17 cellular contexts compared by ENCODE assay signal in the genomic region with DNA sequence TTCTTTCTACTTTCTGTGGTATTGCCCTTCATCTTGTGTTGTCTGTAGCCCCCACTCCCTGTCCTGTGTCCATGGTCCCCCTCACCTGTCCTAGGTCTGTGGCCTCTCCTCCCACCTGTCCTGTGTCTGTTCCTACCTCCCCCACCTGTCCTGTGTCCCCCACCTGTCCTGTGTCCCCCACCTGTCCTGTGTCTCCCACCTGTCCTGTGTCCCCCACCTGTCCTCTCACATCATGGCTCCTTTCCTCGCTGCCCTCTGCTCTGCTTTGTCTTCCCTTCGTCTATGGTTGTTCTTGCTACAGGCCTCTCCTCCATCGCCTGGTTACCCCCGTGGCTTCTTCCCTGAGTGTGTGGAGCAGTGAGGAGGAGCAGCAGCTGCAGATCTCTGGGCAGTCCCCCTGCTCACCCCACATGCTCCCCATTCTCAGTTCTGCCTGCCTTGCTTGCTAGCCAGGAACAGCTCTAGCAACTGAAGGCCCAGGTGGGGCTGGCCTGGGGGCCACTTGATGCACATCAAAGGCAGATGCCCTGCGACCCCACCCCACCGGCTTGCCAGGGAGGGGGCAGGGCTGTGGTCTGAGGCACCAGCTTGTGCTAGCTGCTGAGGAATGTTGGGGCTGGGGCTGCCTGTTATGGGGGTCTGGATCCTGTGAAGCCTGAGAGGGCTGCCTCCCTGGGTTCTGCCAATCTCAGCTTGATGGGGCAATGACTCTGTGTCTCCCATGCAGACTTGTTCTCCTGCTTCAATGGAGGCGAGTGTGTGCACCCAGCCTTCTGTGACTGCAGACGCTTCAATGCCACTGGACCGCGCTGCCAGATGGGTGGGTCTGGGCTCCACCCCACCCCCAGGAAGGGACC. TPM values are rescaled to one million over a fixed set of nuclear protein-coding genes. Genes with fewer than 3 reads are reported as not detected.
"Had no signal": no experiment of that assay in that cellular context is flagged by ENCODE, and none has a peak within 500 bp of the region (broad histone marks: within the 10 kb centered on the region; RNA-seq: fewer than 3 reads in every experiment).

No MANE protein-coding gene starts in this region.

- H3K27ac ChIP-seq: esophagus muscularis mucosa, foreskin keratinocyte, heart left ventricle, right atrium auricular region, suprapubic skin had no signal

- H3K27me3 ChIP-seq: right atrium auricular region had no signal

- H3K9me3 ChIP-seq: esophagus muscularis mucosa, heart left ventricle, right atrium auricular region, suprapubic skin had no signal

- ATAC-seq: foreskin keratinocyte, left ventricle myocardium superior, SK-N-SH treated with all-trans-retinoic acid at 6 μM for 48 hours, WTC11 had no signal

- H3K36me3 ChIP-seq: esophagus muscularis mucosa, heart left ventricle, right atrium auricular region, suprapubic skin had no signal

- H3K4me3 ChIP-seq: esophagus muscularis mucosa, heart left ventricle, right atrium auricular region, suprapubic skin had no signal

- H3K4me1 ChIP-seq: esophagus muscularis mucosa, foreskin keratinocyte, heart left ventricle, right atrium auricular region, suprapubic skin had no signal

- DNase-seq: activated CD4-positive, alpha-beta T cell treated with anti-CD3 and anti-CD28 coated beads for 48 hours; activated CD8-positive, alpha-beta memory T cell treated with anti-CD3 and anti-CD28 coated beads for 24 hours; foreskin keratinocyte; heart left ventricle; islet precursor cell; left ventricle myocardium superior; stimulated activated CD4-positive, alpha-beta T cell treated with anti-CD3 and anti-CD28 coated beads, Interleukin-1b, Interleukin-23, amount 100 ng/mL, for 48 hours; stimulated activated naive CD4-positive, alpha-beta T cell had no signal

RNA-seq across cellular contexts. Expression of gene OTOG, which starts 5.6 kb away (rescaled TPM):
- total RNA-seq: activated T-helper 2 cell treated with anti-CD3 and anti-CD28 coated beads, Interferon-gamma antibody, Interleukin-2, Interleukin-4, amounts not matched to agents 10 μg/mL and 5 μg/mL and 100 μg/mL, durations not matched to agents 14 hours and 24 hours and 36 hours; aorta; esophagus muscularis mucosa; foreskin keratinocyte; heart left ventricle; left ventricle myocardium superior; right atrium auricular region; suprapubic skin; T-helper 1 cell treated with Interleukin-12 subunit alpha and Interleukin-12 subunit beta and Interleukin-4 antibody, amounts not matched to agents 30 ng/mL and 1 ng/mL, for 36 hours had no signal
- polyA plus RNA-seq: aorta, foreskin keratinocyte, heart left ventricle had no signal

RNA-seq across cellular contexts. Expression of gene USH1C, which starts 8.4 kb away (rescaled TPM):
- total RNA-seq: activated T-helper 2 cell treated with anti-CD3 and anti-CD28 coated beads, Interferon-gamma antibody, Interleukin-2, Interleukin-4, amounts not matched to agents 10 μg/mL and 5 μg/mL and 100 μg/mL, durations not matched to agents 14 hours and 24 hours and 36 hours; aorta; esophagus muscularis mucosa; foreskin keratinocyte; myocyte; right atrium auricular region; suprapubic skin; T-helper 1 cell treated with Interleukin-12 subunit alpha and Interleukin-12 subunit beta and Interleukin-4 antibody, amounts not matched to agents 30 ng/mL and 1 ng/mL, for 36 hours had no signal
- polyA plus RNA-seq: foreskin keratinocyte had no signal
